Comparison of ENCODE assay signal across 13 cellular contexts in the genomic region with DNA sequence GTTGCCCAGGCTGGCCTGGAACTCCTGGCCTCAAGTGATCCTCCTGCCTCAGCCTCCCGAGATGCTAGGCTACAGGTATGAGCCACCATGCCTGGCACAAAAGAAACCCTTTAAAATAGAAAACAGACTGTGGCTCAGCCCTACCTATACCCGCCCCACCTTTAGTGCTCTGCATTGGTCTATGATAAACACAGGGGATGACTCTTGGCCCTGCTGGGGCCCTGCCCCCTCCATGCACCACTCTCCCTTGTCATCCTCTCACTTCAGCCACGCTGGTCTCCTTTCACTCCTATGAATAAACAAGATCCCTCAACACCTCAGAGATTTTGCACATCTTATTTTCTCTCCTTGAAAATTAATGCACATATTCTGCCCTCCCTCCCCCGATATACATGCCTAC.
DNase-seq lines count a peak whose midpoint lies in the region; ATAC-seq and TF ChIP-seq lines count a peak whose summit lies in the region.
"Had no signal": no experiment of that assay in that cellular context is flagged by ENCODE, and none has a peak within 500 bp of the region (broad histone marks: within the 10 kb centered on the region; RNA-seq: fewer than 3 reads in every experiment).

No MANE protein-coding gene starts in this region.

- no peaks in the 10 kb centered on the region for H3K27me3 Mint-ChIP-seq in activated T-cell treated with anti-CD3 and anti-CD28 coated beads, Interleukin-2, amount 50 U/mL, for 4 hours (ENCODE audit: low read depth)
- no peaks in the 10 kb centered on the region for H3K27me3 Mint-ChIP-seq in activated CD8-positive, alpha-beta T cell treated with anti-CD3 and anti-CD28 coated beads for 36 hours
- H3K27me3 Mint-ChIP-seq in stimulated activated naive CD8-positive, alpha-beta T cell treated with anti-CD3 and anti-CD28 coated beads, Interleukin-15, Interleukin-2, amounts not matched to agents 100 ng/mL and 50 ng/mL, for 24 hours, result no peaks in the 10 kb centered on the region

- no peaks in the 10 kb centered on the region for H3K9me3 Mint-ChIP-seq in activated T-cell treated with anti-CD3 and anti-CD28 coated beads, Interleukin-2, amount 50 U/mL, for 4 hours
- no peaks in the 10 kb centered on the region for H3K9me3 Mint-ChIP-seq in activated CD8-positive, alpha-beta T cell treated with anti-CD3 and anti-CD28 coated beads for 36 hours
- H3K9me3 Mint-ChIP-seq in stimulated activated naive CD8-positive, alpha-beta T cell treated with anti-CD3 and anti-CD28 coated beads, Interleukin-15, Interleukin-2, amounts not matched to agents 100 ng/mL and 50 ng/mL, for 24 hours, result no peaks in the 10 kb centered on the region

- H3K4me3 ChIP-seq in gastroesophageal sphincter, result no peak overlapping the region
- H3K4me3 ChIP-seq in BE2C (ENCODE audit: low read depth, low read length), result no peak overlapping the region
- H3K4me3 ChIP-seq: MG63, sigmoid colon had no signal

- POLR2A ChIA-PET in activated CD8-positive, alpha-beta T cell treated with anti-CD3 and anti-CD28 coated beads for 36 hours (lab: Charles Lee), result interaction anchor here (0.6 to 1.2 kb wide), 4 partner anchors 11 to 33 kb away, joined by 3 to 5 read pairs (median 4); no protein-coding TSS in a partner anchor

- peaks cover 36 to 93% (median 58%) of the 10 kb centered on the region in 3 donors for H3K4me1 ChIP-seq in gastroesophageal sphincter
- H3K4me1 ChIP-seq in BE2C, result 0 out of 2 replicates have a peak, but pooled peaks cover 3% of the 10 kb centered on the region

- TF ChIP-seq CTCF in activated CD8-positive, alpha-beta T cell treated with anti-CD3 and anti-CD28 coated beads for 36 hours (IDR thresholded peaks at IDR 0.05), result no peak
- TF ChIP-seq CTCF in gastroesophageal sphincter (IDR thresholded peaks at IDR 0.05) (no peak), BE2C (IDR thresholded peaks at IDR 0.05; ENCODE audit: low read depth, low read length) (no peak)

- peak overlapping the region; percentile 83 for H3K27ac Mint-ChIP-seq in activated CD8-positive, alpha-beta T cell treated with anti-CD3 and anti-CD28 coated beads for 36 hours
- H3K27ac Mint-ChIP-seq in stimulated activated naive CD8-positive, alpha-beta T cell treated with anti-CD3 and anti-CD28 coated beads, Interleukin-15, Interleukin-2, amounts not matched to agents 100 ng/mL and 50 ng/mL, for 24 hours, result peak overlapping the region; percentile 64

- peak; percentile 54 to 59 for ATAC-seq in activated T-cell treated with anti-CD3 and anti-CD28 coated beads, Interleukin-2, amount 50 U/mL, for 4 hours
- peak; percentile 56 for ATAC-seq in activated CD8-positive, alpha-beta T cell treated with anti-CD3 and anti-CD28 coated beads for 36 hours
- ATAC-seq in gastroesophageal sphincter, result no peak

- peak overlapping the region; percentile 4 for H3K4me3 Mint-ChIP-seq in activated T-cell treated with anti-CD3 and anti-CD28 coated beads, Interleukin-2, amount 50 U/mL, for 4 hours
- H3K4me3 Mint-ChIP-seq in activated CD8-positive, alpha-beta T cell treated with anti-CD3 and anti-CD28 coated beads for 36 hours, result no peak overlapping the region
- H3K4me3 Mint-ChIP-seq in stimulated activated naive CD8-positive, alpha-beta T cell treated with anti-CD3 and anti-CD28 coated beads, Interleukin-15, Interleukin-2, amounts not matched to agents 100 ng/mL and 50 ng/mL, for 24 hours, result no peak overlapping the region

- H3K27me3 ChIP-seq in gastroesophageal sphincter (no peaks in the 10 kb centered on the region), BE2C (no peaks in the 10 kb centered on the region)
- H3K27me3 ChIP-seq: MG63, sigmoid colon had no signal

- peaks cover 26% of the 10 kb centered on the region for H3K36me3 Mint-ChIP-seq in activated T-cell treated with anti-CD3 and anti-CD28 coated beads, Interleukin-2, amount 50 U/mL, for 4 hours (ENCODE audit: insufficient read depth)
- H3K36me3 Mint-ChIP-seq in activated CD8-positive, alpha-beta T cell treated with anti-CD3 and anti-CD28 coated beads for 36 hours (ENCODE audit: low read depth), result peaks cover 21% of the 10 kb centered on the region
- H3K36me3 Mint-ChIP-seq in stimulated activated naive CD8-positive, alpha-beta T cell treated with anti-CD3 and anti-CD28 coated beads, Interleukin-15, Interleukin-2, amounts not matched to agents 100 ng/mL and 50 ng/mL, for 24 hours (ENCODE audit: low read depth), result peaks cover 13% of the 10 kb centered on the region

- TF ChIP-seq EP300 in gastroesophageal sphincter (IDR thresholded peaks at IDR 0.05), result no peak

- peaks cover 63% of the 10 kb centered on the region for H3K4me1 Mint-ChIP-seq in activated T-cell treated with anti-CD3 and anti-CD28 coated beads, Interleukin-2, amount 50 U/mL, for 4 hours (ENCODE audit: low read depth)
- peaks cover 57% of the 10 kb centered on the region for H3K4me1 Mint-ChIP-seq in activated CD8-positive, alpha-beta T cell treated with anti-CD3 and anti-CD28 coated beads for 36 hours (ENCODE audit: low read depth)
- no peaks in the 10 kb centered on the region for H3K4me1 Mint-ChIP-seq in stimulated activated naive CD8-positive, alpha-beta T cell treated with anti-CD3 and anti-CD28 coated beads, Interleukin-15, Interleukin-2, amounts not matched to agents 100 ng/mL and 50 ng/mL, for 24 hours (ENCODE audit: low read depth)

- intact Hi-C loops in activated CD8-positive, alpha-beta T cell treated with anti-CD3 and anti-CD28 coated beads for 36 hours (cut with micrococcal nuclease), result no loop called here

- H3K9me3 ChIP-seq in gastroesophageal sphincter (no peaks in the 10 kb centered on the region), BE2C (no peaks in the 10 kb centered on the region)
- H3K9me3 ChIP-seq: MG63, sigmoid colon had no signal

- H3K27ac ChIP-seq in gastroesophageal sphincter, result peak overlapping the region; percentile 35 to 80 (median 69)

- CTCF ChIA-PET in activated CD8-positive, alpha-beta T cell treated with anti-CD3 and anti-CD28 coated beads for 36 hours (lab: Charles Lee), result interaction anchor here (0.9 kb wide), 1 partner anchor 22 kb away, joined by 4 read pairs; no protein-coding TSS in a partner anchor

- DNase-seq in activated T-cell treated with anti-CD3 and anti-CD28 coated beads, Interleukin-2, amount 50 U/mL, for 4 hours, result no peak
- no peak for DNase-seq in activated T-cell treated with anti-CD3 and anti-CD28 coated beads, Interleukin-2, amount 50 U/mL, for 1 hour
- peak; percentile 46 for DNase-seq in activated CD8-positive, alpha-beta T cell treated with anti-CD3 and anti-CD28 coated beads for 36 hours
- DNase-seq in GDM1 (lab: John Stamatoyannopoulos, UW) (no peak), BE2C (no peak), hepatic stellate cell (ENCODE audit: low spot score) (no peak)
- DNase-seq: MG63, NCI-H2171, OCI-M1, sigmoid colon, T-helper 9 cell had no signal

- TF ChIP-seq POLR2A in gastroesophageal sphincter (IDR thresholded peaks at IDR 0.05), result no peak

- H3K36me3 ChIP-seq in gastroesophageal sphincter (peaks cover 0 to 23% of the 10 kb centered on the region in 2 donors), BE2C (no peaks in the 10 kb centered on the region; the same call in 1 of the 2 replicates)
- H3K36me3 ChIP-seq: MG63 had no signal

- 75 to 76% methylated on average over 3 to 4 of the region's 4 CpGs for WGBS in gastroesophageal sphincter (ENCODE audit: low coverage in 1 of 2), 2 donors
